Comparison of ENCODE assay signal across 24 cellular contexts in the genomic region with DNA sequence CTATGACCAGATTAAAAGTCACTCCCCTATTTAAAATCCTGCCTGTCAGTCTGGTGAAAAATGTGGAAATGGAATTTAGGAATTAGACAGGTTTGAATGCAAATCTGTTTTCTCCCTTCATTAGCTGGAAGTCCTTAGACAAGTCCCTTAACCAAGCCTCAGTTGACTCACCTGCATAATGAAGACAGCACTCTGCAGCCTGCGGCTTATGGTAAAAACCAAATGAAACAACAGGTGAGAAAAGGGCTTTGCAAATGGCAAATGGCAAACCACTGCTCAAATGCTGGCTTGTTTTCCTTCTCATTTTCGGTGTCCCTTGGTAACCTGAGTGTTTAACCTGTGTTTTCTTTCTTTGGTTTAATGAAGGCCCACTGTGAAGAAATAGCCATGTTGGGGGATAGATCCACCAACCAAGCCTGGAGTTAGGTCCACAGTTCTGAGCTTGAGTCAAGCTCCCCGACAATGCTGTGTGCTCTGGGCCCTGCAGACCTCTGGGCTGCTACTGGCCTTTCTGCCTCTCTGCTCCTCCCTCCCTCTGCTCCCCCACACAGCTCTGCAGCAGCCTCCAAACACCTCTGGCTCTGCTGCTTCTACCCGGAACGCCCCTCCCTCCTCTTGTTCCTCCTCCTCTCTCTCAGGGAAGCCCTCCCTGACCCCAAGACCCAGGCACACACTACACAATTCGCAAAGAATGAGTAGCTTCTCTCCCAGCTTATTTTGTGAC.
A peak's percentile ranks its signal among the peaks of the same experiment; 100 is the strongest.
DNase-seq lines count a peak whose midpoint lies in the region; ATAC-seq and TF ChIP-seq lines count a peak whose summit lies in the region.
"Had no signal": no experiment of that assay in that cellular context is flagged by ENCODE, and none has a peak within 500 bp of the region (broad histone marks: within the 10 kb centered on the region; RNA-seq: fewer than 3 reads in every experiment).

No MANE protein-coding gene starts in this region.

- H3K27me3 ChIP-seq in iPS-20b (ENCODE audit: insufficient read depth, low read length) (no peaks in the 10 kb centered on the region), neural progenitor cell (no peaks in the 10 kb centered on the region)

- H3K36me3 ChIP-seq in HEK293 (ENCODE audit: control insufficient read depth in 2 of 2, insufficient read depth in 1 of 2, low read length in 2 of 2) (no peaks in the 10 kb centered on the region), iPS-20b (ENCODE audit: insufficient read depth, low read depth, low read length) (no peaks in the 10 kb centered on the region), neural progenitor cell (no peaks in the 10 kb centered on the region)

- H3K4me2 ChIP-seq in neural progenitor cell, result no peak overlapping the region
- H3K4me2 ChIP-seq: SK-N-SH had no signal

- no peaks in the 10 kb centered on the region for H3F3A ChIP-seq in neural progenitor cell (ENCODE audit: low read depth)

- TF ChIP-seq CTCF in HEK293 (tag by site-specific recombination; IDR thresholded peaks at IDR 0.05) (no peak), WTC11 (IDR thresholded peaks at IDR 0.05) (no peak), neural progenitor cell (IDR thresholded peaks at IDR 0.05) (no peak)

- H4K20me1 ChIP-seq in neural progenitor cell (ENCODE audit: low read depth), result no peaks in the 10 kb centered on the region

- H3K4me1 Mint-ChIP-seq in WTC11 (peaks cover 17% of the 10 kb centered on the region), neural progenitor cell (peaks cover 20% of the 10 kb centered on the region)

- H3K27ac Mint-ChIP-seq in WTC11, result no peak overlapping the region
- no peak overlapping the region for H3K27ac Mint-ChIP-seq in neural progenitor cell

- H3K4me1 ChIP-seq in HEK293 (ENCODE audit: control insufficient read depth, insufficient read depth, low read length) (0 out of 2 replicates have a peak, but pooled peaks cover 6% of the 10 kb centered on the region), iPS-20b (ENCODE audit: insufficient read depth, low read length) (no peaks in the 10 kb centered on the region), neural progenitor cell (peaks cover 8% of the 10 kb centered on the region)

- H3K27me3 Mint-ChIP-seq in WTC11 (ENCODE audit: low read depth), result peaks cover 2% of the 10 kb centered on the region
- peaks cover 2% of the 10 kb centered on the region for H3K27me3 Mint-ChIP-seq in neural progenitor cell (ENCODE audit: insufficient read depth, low read depth)

- H3K36me3 Mint-ChIP-seq in WTC11, result peaks cover 7% of the 10 kb centered on the region
- H3K36me3 Mint-ChIP-seq in neural progenitor cell, result no peaks in the 10 kb centered on the region
- H3K36me3 Mint-ChIP-seq: CD4-positive, alpha-beta memory T cell had no signal

- H3K79me2 ChIP-seq in neural progenitor cell (ENCODE audit: low read depth), result no peaks in the 10 kb centered on the region

- no peak overlapping the region for H3K4me3 Mint-ChIP-seq in WTC11
- H3K4me3 Mint-ChIP-seq in neural progenitor cell, result no peak overlapping the region
- H3K4me3 Mint-ChIP-seq: CD4-positive, alpha-beta memory T cell had no signal

- ATAC-seq in WTC11 (peak; percentile 70), GM21447 (IDR thresholded peaks at IDR 0.05; ENCODE audit: unreplicated experiment) (no peak)
- ATAC-seq: HepG2, K562 had no signal

- POLR2A ChIA-PET in HEK293 (lab: Yijun Ruan, JAX), result interaction anchor here (1.2 kb wide), 1 partner anchor 288 kb away, joined by 3 read pairs; no protein-coding TSS in a partner anchor
- POLR2A ChIA-PET in WTC11 (lab: Charles Lee), result interaction anchor here (1.0 kb wide), 1 partner anchor 9 kb away, joined by 3 read pairs; no protein-coding TSS in a partner anchor

- H3K9me3 ChIP-seq in HEK293 (ENCODE audit: control insufficient read depth, insufficient read depth, low read depth, low read length) (no peaks in the 10 kb centered on the region), iPS-20b (ENCODE audit: insufficient read depth, low read depth, low read length) (peaks cover 5% of the 10 kb centered on the region), neural progenitor cell (ENCODE audit: low read depth) (no peaks in the 10 kb centered on the region)
- H3K9me3 ChIP-seq: SK-N-SH had no signal

- peak overlapping the region; percentile 8; the same call in 1 of the 2 replicates for H3K9ac ChIP-seq in iPS-20b (ENCODE audit: low read depth, low read length)
- no peak overlapping the region for H3K9ac ChIP-seq in neural progenitor cell
- H3K9ac ChIP-seq: GM23248, SK-N-SH had no signal

- no peak for DNase-seq in WTC11 (ENCODE audit: low spot score)
- DNase-seq in neural progenitor cell (ENCODE audit: low spot score), result peak; percentile 39
- DNase-seq in NCI-H446 treated with DMSO at 0.1 percent for 48 hours (lab: John Stamatoyannopoulos, UW), result no peak
- DNase-seq in NCI-H526 (lab: John Stamatoyannopoulos, UW), result no peak
- DNase-seq: C1 segment of cervical spinal cord; CD4-positive, alpha-beta memory T cell; COR-L47; DMS53; GM23248; Kasumi-1; NCI-H1092 treated with DMSO at 0.1 percent for 48 hours; NCI-H1436; NCI-H187; NCI-H2081 treated with DMSO at 0.1 percent for 48 hours; NCI-H2171 treated with DMSO at 0.1 percent for 48 hours; NCI-H446; NCI-H526 treated with DMSO at 0.1 percent for 48 hours; SK-N-SH; SW 1271 had no signal

- H3K27ac ChIP-seq in HEK293 (ENCODE audit: extremely low read depth, low read depth, low read length) (no peak overlapping the region), iPS-20b (ENCODE audit: low read length) (no peak overlapping the region), neural progenitor cell (no peak overlapping the region)
- H3K27ac ChIP-seq: GM23248 had no signal

- peaks cover 17% of the 10 kb centered on the region for H3K9me3 Mint-ChIP-seq in WTC11
- H3K9me3 Mint-ChIP-seq in neural progenitor cell, result peaks cover 9% of the 10 kb centered on the region
- H3K9me3 Mint-ChIP-seq: CD4-positive, alpha-beta memory T cell had no signal

- H2AFZ ChIP-seq in neural progenitor cell (replicated peaks), result no peak overlapping the region
- H2AFZ ChIP-seq: GM23248 had no signal

- CTCF ChIA-PET in HEK293 (lab: Yijun Ruan, JAX), result interaction anchor here (0.6 to 2.4 kb wide), 6 partner anchors 63 to 845 kb away, joined by 3 to 11 read pairs (median 4); a partner anchor contains a TSS
- CTCF ChIA-PET in WTC11 (lab: Charles Lee), result interaction anchor here (0.8 to 2.9 kb wide), 6 partner anchors 16 to 289 kb away, joined by 4 to 16 read pairs (median 6); no protein-coding TSS in a partner anchor

- H3K4me3 ChIP-seq in HEK293 (ENCODE audit: low read depth, low read length) (no peak overlapping the region), iPS-20b (ENCODE audit: low read length) (no peak overlapping the region), neural progenitor cell (no peak overlapping the region)
- H3K4me3 ChIP-seq: GM23248, K562 had no signal

TF ChIP-seq in HEK293, 187 proteins besides CTCF, POLR2A, EP300 and RAD21:
- TF ChIP-seq ZNF302 (tag by site-specific recombination; IDR thresholded peaks at IDR 0.05; ENCODE audit: low read depth), result no peak
- TF ChIP-seq ZNF341 (tag by site-specific recombination; IDR thresholded peaks at IDR 0.05; ENCODE audit: low read depth), result 0 out of 2 replicates have a peak, but pooled peaks have one; percentile 21

TF ChIP-seq in WTC11, 78 proteins besides CTCF, POLR2A, EP300 and RAD21:
- TF ChIP-seq, protein P1, sequence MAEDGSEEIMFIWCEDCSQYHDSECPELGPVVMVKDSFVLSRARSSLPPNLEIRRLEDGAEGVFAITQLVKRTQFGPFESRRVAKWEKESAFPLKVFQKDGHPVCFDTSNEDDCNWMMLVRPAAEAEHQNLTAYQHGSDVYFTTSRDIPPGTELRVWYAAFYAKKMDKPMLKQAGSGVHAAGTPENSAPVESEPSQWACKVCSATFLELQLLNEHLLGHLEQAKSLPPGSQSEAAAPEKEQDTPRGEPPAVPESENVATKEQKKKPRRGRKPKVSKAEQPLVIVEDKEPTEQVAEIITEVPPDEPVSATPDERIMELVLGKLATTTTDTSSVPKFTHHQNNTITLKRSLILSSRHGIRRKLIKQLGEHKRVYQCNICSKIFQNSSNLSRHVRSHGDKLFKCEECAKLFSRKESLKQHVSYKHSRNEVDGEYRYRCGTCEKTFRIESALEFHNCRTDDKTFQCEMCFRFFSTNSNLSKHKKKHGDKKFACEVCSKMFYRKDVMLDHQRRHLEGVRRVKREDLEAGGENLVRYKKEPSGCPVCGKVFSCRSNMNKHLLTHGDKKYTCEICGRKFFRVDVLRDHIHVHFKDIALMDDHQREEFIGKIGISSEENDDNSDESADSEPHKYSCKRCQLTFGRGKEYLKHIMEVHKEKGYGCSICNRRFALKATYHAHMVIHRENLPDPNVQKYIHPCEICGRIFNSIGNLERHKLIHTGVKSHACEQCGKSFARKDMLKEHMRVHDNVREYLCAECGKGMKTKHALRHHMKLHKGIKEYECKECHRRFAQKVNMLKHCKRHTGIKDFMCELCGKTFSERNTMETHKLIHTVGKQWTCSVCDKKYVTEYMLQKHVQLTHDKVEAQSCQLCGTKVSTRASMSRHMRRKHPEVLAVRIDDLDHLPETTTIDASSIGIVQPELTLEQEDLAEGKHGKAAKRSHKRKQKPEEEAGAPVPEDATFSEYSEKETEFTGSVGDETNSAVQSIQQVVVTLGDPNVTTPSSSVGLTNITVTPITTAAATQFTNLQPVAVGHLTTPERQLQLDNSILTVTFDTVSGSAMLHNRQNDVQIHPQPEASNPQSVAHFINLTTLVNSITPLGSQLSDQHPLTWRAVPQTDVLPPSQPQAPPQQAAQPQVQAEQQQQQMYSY (CRISPR knock-in tag; IDR thresholded peaks at IDR 0.05), result peak; percentile 42; the same call in 1 of the 2 replicates
- TF ChIP-seq, protein P2, sequence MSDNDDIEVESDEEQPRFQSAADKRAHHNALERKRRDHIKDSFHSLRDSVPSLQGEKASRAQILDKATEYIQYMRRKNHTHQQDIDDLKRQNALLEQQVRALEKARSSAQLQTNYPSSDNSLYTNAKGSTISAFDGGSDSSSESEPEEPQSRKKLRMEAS (CRISPR knock-in tag; IDR thresholded peaks at IDR 0.05), result no peak
